ENCODE assay signal across 24 cellular contexts in the genomic region with DNA sequence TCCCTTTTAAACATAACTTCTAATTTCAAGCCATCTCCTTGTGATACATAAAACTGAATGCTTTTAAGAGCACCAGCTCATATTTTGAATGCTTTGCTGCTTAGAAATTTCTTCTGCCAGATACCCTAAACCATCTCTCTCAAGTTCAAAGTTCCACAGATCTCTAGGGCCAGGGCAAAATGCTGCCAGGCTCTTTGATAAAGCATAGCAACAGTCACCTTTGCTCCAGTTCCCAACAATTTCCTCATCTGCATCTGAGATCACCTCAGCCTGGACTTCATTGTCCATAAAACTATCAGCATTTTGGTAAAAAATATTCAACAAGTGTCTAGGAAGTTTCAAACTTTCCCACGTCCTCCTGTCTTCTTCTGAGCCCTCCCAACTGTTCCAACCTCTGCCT. TPM values are rescaled to one million over a fixed set of nuclear protein-coding genes. Genes with fewer than 3 reads are reported as not detected.
DNase-seq lines count a peak whose midpoint lies in the region; ATAC-seq and TF ChIP-seq lines count a peak whose summit lies in the region.
"Had no signal": no experiment of that assay in that cellular context is flagged by ENCODE, and none has a peak within 500 bp of the region (broad histone marks: within the 10 kb centered on the region; RNA-seq: fewer than 3 reads in every experiment).

No MANE protein-coding gene starts in this region.

- H3K36me3 Mint-ChIP-seq in memory B cell: peaks cover 17% of the 10 kb centered on the region
- H3K36me3 Mint-ChIP-seq: CD8-positive, alpha-beta T cell; IgD-negative memory B cell had no signal

- 62 to 67% methylated on average over 1 of the region's 1 CpG for WGBS in aorta, 2 donors

- H3K4me2 ChIP-seq in PC-9: no peak overlapping the region
- H3K4me2 ChIP-seq: BLaER1 treated with 17β-estradiol and CSF1 and Interleukin-3, amounts not matched to agents 10 nM and 100 nM; GM23338 had no signal

- intact Hi-C loops in PC-9 (cut with micrococcal nuclease; ENCODE audit: unreplicated experiment) (no loop called here), aorta (cut with DNase I) (no loop called here)

- no peaks in the 10 kb centered on the region for H3K4me1 Mint-ChIP-seq in memory B cell
- H3K4me1 Mint-ChIP-seq: GM23338 had no signal

- POLR2A ChIA-PET in PC-9 (lab: Charles Lee; ENCODE audit: unreplicated experiment): no interaction called here

- H3K27ac Mint-ChIP-seq in memory B cell: peak overlapping the region; percentile 24
- H3K27ac Mint-ChIP-seq: CD8-positive, alpha-beta T cell; GM23338; HFFc6; IgD-negative memory B cell had no signal

- H3K79me2 ChIP-seq in PC-9 (ENCODE audit: low read depth): no peaks in the 10 kb centered on the region

- BruUV-seq in PC-9 (replicated peaks; lab: Mats Ljungman, UMichigan): no TSS peak

- H3K27me3 Mint-ChIP-seq in memory B cell: no peaks in the 10 kb centered on the region
- H3K27me3 Mint-ChIP-seq: IgD-negative memory B cell had no signal

- H4K20me1 ChIP-seq in PC-9 (ENCODE audit: insufficient read depth): no peaks in the 10 kb centered on the region
- H4K20me1 ChIP-seq: BLaER1 treated with 17β-estradiol and CSF1 and Interleukin-3, amounts not matched to agents 10 nM and 100 nM had no signal

- H3F3A ChIP-seq in PC-9 (ENCODE audit: insufficient read depth, low read depth): no peaks in the 10 kb centered on the region

- H3K4me3 Mint-ChIP-seq in memory B cell: no peak overlapping the region
- H3K4me3 Mint-ChIP-seq: CD8-positive, alpha-beta T cell; GM23338; HFFc6; IgD-negative memory B cell had no signal

- CTCF ChIA-PET in PC-9 (lab: Charles Lee): no interaction called here

- peaks cover 4% of the 10 kb centered on the region; the same call in 1 of the 2 replicates for H3K9me2 ChIP-seq in PC-9 (ENCODE audit: insufficient read depth)

- H3K4me3 ChIP-seq in AG10803 (ENCODE audit: low read length) (no peak overlapping the region), PC-9 (no peak overlapping the region), fibroblast of the aortic adventitia (ENCODE audit: low read depth, low read length) (no peak overlapping the region), aorta (ENCODE audit: low read length in 2 of 2) (no peak overlapping the region)
- H3K4me3 ChIP-seq: BLaER1 treated with 17β-estradiol and CSF1 and Interleukin-3, amounts not matched to agents 10 nM and 100 nM; GM12878; GM23338 had no signal

- DNase-seq in AG10803 (ENCODE audit: low read depth) (peak; percentile 6), PC-9 (no peak), fibroblast of the aortic adventitia (ENCODE audit: low read depth) (peak; percentile 28), memory B cell (ENCODE audit: low spot score in 2 of 2) (no peak), NCI-H2196 (lab: John Stamatoyannopoulos, UW; ENCODE audit: unreplicated experiment) (no peak), SW480 (ENCODE audit: low spot score) (no peak), aorta (no peak)
- DNase-seq: ACHN; Calu3; CD8-positive, alpha-beta T cell; DMS 273 treated with DMSO at 0.1 percent for 48 hours; DMS53; DND-41; EL; HCEC 1CT; HFFc6; KBM-7 had no signal

- ATAC-seq in memory B cell (ENCODE audit: low read depth) (no peak), aorta (ENCODE audit: low FRiP score) (no peak), GM18858 (IDR thresholded peaks at IDR 0.05; ENCODE audit: unreplicated experiment) (no peak)
- ATAC-seq: CD8-positive, alpha-beta T cell; GM12878; GM23338 had no signal

- TF ChIP-seq CTCF in AG10803 (conservative IDR thresholded peaks at IDR 0.05; ENCODE audit: low read length): no peak
- no peak for TF ChIP-seq CTCF in PC-9 (conservative IDR thresholded peaks at IDR 0.05)
- no peak for TF ChIP-seq CTCF in fibroblast of the aortic adventitia (IDR thresholded peaks at IDR 0.05; ENCODE audit: insufficient read depth, low read length)

- H3K36me3 ChIP-seq in PC-9 (ENCODE audit: low read depth) (no peaks in the 10 kb centered on the region), aorta (ENCODE audit: control insufficient read depth in 1 of 2, insufficient read depth in 2 of 2, low read length in 1 of 2) (no peaks in the 10 kb centered on the region)
- H3K36me3 ChIP-seq: BLaER1 treated with 17β-estradiol and CSF1 and Interleukin-3, amounts not matched to agents 10 nM and 100 nM had no signal

- peaks cover 3% of the 10 kb centered on the region for H3K9me3 Mint-ChIP-seq in memory B cell
- H3K9me3 Mint-ChIP-seq: HFFc6 had no signal

- H3K27ac ChIP-seq in PC-9 (no peak overlapping the region), aorta (ENCODE audit: low read depth in 1 of 2, low read length in 2 of 2) (no peak overlapping the region)
- H3K27ac ChIP-seq: BLaER1 treated with 17β-estradiol and CSF1 and Interleukin-3, amounts not matched to agents 10 nM and 100 nM had no signal

- H3K9me3 ChIP-seq in PC-9 (ENCODE audit: insufficient read depth, low read depth) (peaks cover 8% of the 10 kb centered on the region; the same call in 1 of the 2 replicates), aorta (ENCODE audit: control insufficient read depth, low read length) (no peaks in the 10 kb centered on the region)

- H3K27me3 ChIP-seq in PC-9 (ENCODE audit: insufficient read depth, low read depth) (no peaks in the 10 kb centered on the region), aorta (ENCODE audit: control insufficient read depth in 1 of 2, insufficient read depth in 2 of 2, low read length in 1 of 2) (no peaks in the 10 kb centered on the region)
- H3K27me3 ChIP-seq: BLaER1 treated with 17β-estradiol and CSF1 and Interleukin-3, amounts not matched to agents 10 nM and 100 nM had no signal

- no peaks in the 10 kb centered on the region for H3K4me1 ChIP-seq in PC-9 (replicated peaks; ENCODE audit: insufficient read depth)
- H3K4me1 ChIP-seq in aorta (ENCODE audit: control insufficient read depth in 1 of 2, insufficient read depth in 2 of 2, low read length in 2 of 2): no peaks in the 10 kb centered on the region
- H3K4me1 ChIP-seq: BLaER1 treated with 17β-estradiol and CSF1 and Interleukin-3, amounts not matched to agents 10 nM and 100 nM had no signal

- H2AFZ ChIP-seq in PC-9: peak overlapping the region; percentile 25; the same call in 1 of the 2 replicates
- H2AFZ ChIP-seq: GM23338 had no signal

RNA-seq across cellular contexts. Expression of gene OSTN, which starts 17.5 kb away (rescaled TPM):
- not detected in 2 replicates for total RNA-seq in PC-9 (2021)
- 0.99 TPM in 1 of 2 replicates, not detected in the other for total RNA-seq in fibroblast of the aortic adventitia (ENCODE audit: low replicate concordance)
- total RNA-seq in aorta: 1 to 10 TPM in 1 of 2 donors, not detected in 1; 2.0 TPM
- not detected for polyA plus RNA-seq in aorta
- total RNA-seq: A172; Calu3; CD8-positive, alpha-beta T cell; G401; GM23338 had no signal
- polyA plus RNA-seq: GM23338, IgD-negative memory B cell had no signal

Comparison
In these comparisons a context has a peak if more than half of its experiments do, and no peak if none do; other contexts are left out.
1. DNase-seq: peak in AG10803 (single experiment) and fibroblast of the aortic adventitia (single experiment); none in PC-9 (0 of 2), memory B cell (0 of 2), NCI-H2196 (single experiment), SW480 (single experiment) and aorta (0 of 2).